Comparison of ENCODE assay signal across 28 cellular contexts in the genomic region with DNA sequence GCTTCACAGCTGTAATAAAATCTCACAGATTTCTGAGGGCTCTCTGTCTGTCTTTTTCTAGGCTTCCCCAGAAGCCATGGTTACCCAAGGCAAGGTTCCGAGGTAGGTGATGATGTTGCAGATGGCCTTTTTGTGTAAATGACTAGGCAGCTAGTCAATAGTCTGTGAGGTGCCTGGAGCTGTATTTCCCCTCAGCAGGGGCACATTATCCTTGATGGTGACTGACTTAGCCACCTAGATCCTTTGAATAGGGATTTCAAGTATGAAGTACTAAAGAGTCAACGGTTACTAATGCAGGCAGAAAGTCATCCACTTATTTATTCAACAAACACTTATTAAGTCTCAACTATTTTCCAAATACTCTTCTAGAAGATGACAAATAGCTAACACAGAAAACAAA.
"Had no signal": no experiment of that assay in that cellular context is flagged by ENCODE, and none has a peak within 500 bp of the region (broad histone marks: within the 10 kb centered on the region; RNA-seq: fewer than 3 reads in every experiment).

No MANE protein-coding gene starts in this region.

- H3K9me3 Mint-ChIP-seq: activated naive CD4-positive, alpha-beta T cell treated with anti-CD3 and anti-CD28 coated beads, Interleukin-2, amount 50 U/mL, for 24 hours; activated naive CD8-positive, alpha-beta T cell treated with anti-CD3 and anti-CD28 coated beads, Interleukin-2, amount 50 U/mL, for 24 hours; activated T-helper 2 cell treated with anti-CD3 and anti-CD28 coated beads, Interferon-gamma antibody, Interleukin-2, Interleukin-4, amounts not matched to agents 10 μg/mL and 5 μg/mL and 100 μg/mL, durations not matched to agents 14 hours and 24 hours and 36 hours; natural killer cell treated with Interleukin-12 subunit alpha and Interleukin-12 subunit beta and Interleukin-15 and Interleukin-18, amount 100 ng/mL, for 72 hours had no signal

- H3K4me1 ChIP-seq: breast epithelium, foreskin keratinocyte, heart left ventricle, lower lobe of right lung, right atrium auricular region, stomach, suprapubic skin, tibial artery, upper lobe of right lung had no signal

- H3K9me3 ChIP-seq: breast epithelium, lower lobe of right lung, mucosa of descending colon, right atrium auricular region, suprapubic skin, tibial artery, upper lobe of right lung had no signal

- H3K27me3 Mint-ChIP-seq: activated naive CD4-positive, alpha-beta T cell treated with anti-CD3 and anti-CD28 coated beads, Interleukin-2, amount 50 U/mL, for 24 hours had no signal

- H3K36me3 Mint-ChIP-seq: activated CD8-positive, alpha-beta memory T cell treated with anti-CD3 and anti-CD28 coated beads, Interleukin-2, amount 10 ng/mL, durations not matched to agents 7 days and 5 days; stimulated activated naive B cell treated with anti-CD40 and anti-IgM and Interleukin-4, amounts not matched to agents 10 μg/mL and 1 μg/mL and 100 μg/mL, for 72 hours had no signal

- H3K4me1 Mint-ChIP-seq: activated B cell treated with CpG ODN at 0.5 μM for 24 hours; activated CD4-positive, alpha-beta T cell treated with anti-CD3 and anti-CD28 coated beads for 36 hours; activated CD8-positive, alpha-beta memory T cell treated with anti-CD3 and anti-CD28 coated beads, Interleukin-2, amount 10 ng/mL, durations not matched to agents 7 days and 5 days; activated naive CD4-positive, alpha-beta T cell treated with anti-CD3 and anti-CD28 coated beads, Interleukin-2, amount 50 U/mL, for 24 hours; activated naive CD8-positive, alpha-beta T cell treated with anti-CD3 and anti-CD28 coated beads, Interleukin-2, amount 50 U/mL, for 24 hours; stimulated activated naive B cell treated with anti-CD40 and anti-IgM and Interleukin-4, amounts not matched to agents 10 μg/mL and 1 μg/mL and 100 μg/mL, for 72 hours had no signal

- H3K4me3 ChIP-seq: breast epithelium, heart left ventricle, lower lobe of right lung, mucosa of descending colon, right atrium auricular region, stomach, suprapubic skin, tibial artery, upper lobe of right lung had no signal

- H3K4me3 Mint-ChIP-seq: activated B cell treated with CpG ODN at 0.5 μM for 24 hours; activated CD4-positive, alpha-beta T cell treated with anti-CD3 and anti-CD28 coated beads for 36 hours; activated CD8-positive, alpha-beta memory T cell treated with anti-CD3 and anti-CD28 coated beads, Interleukin-2, amount 10 ng/mL, durations not matched to agents 7 days and 5 days; activated CD8-positive, alpha-beta T cell treated with anti-CD3 and anti-CD28 coated beads, Interleukin-2, amount 10 ng/mL, durations not matched to agents 7 days and 5 days; activated naive CD4-positive, alpha-beta T cell treated with anti-CD3 and anti-CD28 coated beads, Interleukin-2, amount 50 U/mL, for 24 hours; activated naive CD8-positive, alpha-beta T cell treated with anti-CD3 and anti-CD28 coated beads, Interleukin-2, amount 50 U/mL, for 24 hours; natural killer cell treated with Interleukin-12 subunit alpha and Interleukin-12 subunit beta and Interleukin-15 and Interleukin-18, amount 100 ng/mL, for 72 hours; stimulated activated naive B cell treated with anti-CD40 and anti-IgM and Interleukin-4, amounts not matched to agents 10 μg/mL and 1 μg/mL and 100 μg/mL, for 72 hours had no signal

- H3K27me3 ChIP-seq: breast epithelium, right atrium auricular region, tibial artery, upper lobe of right lung had no signal

- H3K36me3 ChIP-seq: breast epithelium, heart left ventricle, lower lobe of right lung, right atrium auricular region, stomach, suprapubic skin, tibial artery, upper lobe of right lung had no signal

- H3K27ac Mint-ChIP-seq: activated B cell treated with CpG ODN at 0.5 μM for 24 hours; activated CD4-positive, alpha-beta T cell treated with anti-CD3 and anti-CD28 coated beads for 36 hours; activated CD8-positive, alpha-beta memory T cell treated with anti-CD3 and anti-CD28 coated beads, Interleukin-2, amount 10 ng/mL, durations not matched to agents 7 days and 5 days; activated CD8-positive, alpha-beta T cell treated with anti-CD3 and anti-CD28 coated beads, Interleukin-2, amount 10 ng/mL, durations not matched to agents 7 days and 5 days; activated naive CD4-positive, alpha-beta T cell treated with anti-CD3 and anti-CD28 coated beads, Interleukin-2, amount 50 U/mL, for 24 hours; activated naive CD8-positive, alpha-beta T cell treated with anti-CD3 and anti-CD28 coated beads, Interleukin-2, amount 50 U/mL, for 24 hours; activated T-helper 2 cell treated with anti-CD3 and anti-CD28 coated beads, Interferon-gamma antibody, Interleukin-2, Interleukin-4, amounts not matched to agents 10 μg/mL and 5 μg/mL and 100 μg/mL, durations not matched to agents 14 hours and 24 hours and 36 hours; natural killer cell treated with Interleukin-12 subunit alpha and Interleukin-12 subunit beta and Interleukin-15 and Interleukin-18, amount 100 ng/mL, for 72 hours; stimulated activated naive B cell treated with anti-CD40 and anti-IgM and Interleukin-4, amounts not matched to agents 10 μg/mL and 1 μg/mL and 100 μg/mL, for 72 hours had no signal

- ATAC-seq: activated CD4-positive, alpha-beta T cell treated with anti-CD3 and anti-CD28 coated beads for 36 hours; activated CD8-positive, alpha-beta memory T cell treated with anti-CD3 and anti-CD28 coated beads, Interleukin-2, amount 10 ng/mL, durations not matched to agents 7 days and 5 days; activated CD8-positive, alpha-beta T cell treated with anti-CD3 and anti-CD28 coated beads, Interleukin-2, amount 10 ng/mL, durations not matched to agents 7 days and 5 days; activated naive CD8-positive, alpha-beta T cell treated with anti-CD3 and anti-CD28 coated beads, Interleukin-2, amount 50 U/mL, for 24 hours; esophagus mucosa; foreskin keratinocyte; heart left ventricle; left lobe of liver; mucosa of descending colon; natural killer cell treated with Interleukin-12 subunit alpha and Interleukin-12 subunit beta and Interleukin-15 and Interleukin-18, amount 100 ng/mL, for 72 hours; stimulated activated naive B cell treated with anti-CD40 and anti-IgM and Interleukin-4, amounts not matched to agents 10 μg/mL and 1 μg/mL and 100 μg/mL, for 72 hours; upper lobe of right lung had no signal

- H3K27ac ChIP-seq: breast epithelium, foreskin keratinocyte, heart left ventricle, lower lobe of right lung, right atrium auricular region, stomach, suprapubic skin, tibial artery, upper lobe of right lung had no signal

- DNase-seq: activated B cell treated with CpG ODN at 0.5 μM for 24 hours; activated CD4-positive, alpha-beta T cell treated with anti-CD3 and anti-CD28 coated beads for 36 hours; activated CD8-positive, alpha-beta memory T cell treated with anti-CD3 and anti-CD28 coated beads, Interleukin-2, amount 10 ng/mL, durations not matched to agents 7 days and 5 days; activated CD8-positive, alpha-beta T cell treated with anti-CD3 and anti-CD28 coated beads, Interleukin-2, amount 10 ng/mL, durations not matched to agents 7 days and 5 days; activated naive CD8-positive, alpha-beta T cell treated with anti-CD3 and anti-CD28 coated beads, Interleukin-2, amount 50 U/mL, for 24 hours; activated T-cell treated with anti-CD3 and anti-CD28 coated beads, Interleukin-2, amount 50 U/mL, for 48 hours; amygdala; central memory CD4-positive, alpha-beta T cell; foreskin keratinocyte; heart left ventricle; hypothalamus; kidney glomerular epithelial cell; lower lobe of right lung; mucosa of descending colon; stimulated activated CD4-positive, alpha-beta T cell treated with anti-CD3 and anti-CD28 coated beads, Interleukin-15, amount 100 ng/mL, for 24 hours; stimulated activated CD4-positive, alpha-beta T cell treated with anti-CD3 and anti-CD28 coated beads, Interleukin-2, amount 100 ng/mL, for 24 hours; stimulated activated naive B cell treated with anti-CD40 and anti-IgM and Interleukin-4, amounts not matched to agents 10 μg/mL and 1 μg/mL and 100 μg/mL, for 72 hours; stomach; tibial artery; upper lobe of right lung had no signal
